Comparison of ENCODE assay signal across 8 cellular contexts in the genomic region with DNA sequence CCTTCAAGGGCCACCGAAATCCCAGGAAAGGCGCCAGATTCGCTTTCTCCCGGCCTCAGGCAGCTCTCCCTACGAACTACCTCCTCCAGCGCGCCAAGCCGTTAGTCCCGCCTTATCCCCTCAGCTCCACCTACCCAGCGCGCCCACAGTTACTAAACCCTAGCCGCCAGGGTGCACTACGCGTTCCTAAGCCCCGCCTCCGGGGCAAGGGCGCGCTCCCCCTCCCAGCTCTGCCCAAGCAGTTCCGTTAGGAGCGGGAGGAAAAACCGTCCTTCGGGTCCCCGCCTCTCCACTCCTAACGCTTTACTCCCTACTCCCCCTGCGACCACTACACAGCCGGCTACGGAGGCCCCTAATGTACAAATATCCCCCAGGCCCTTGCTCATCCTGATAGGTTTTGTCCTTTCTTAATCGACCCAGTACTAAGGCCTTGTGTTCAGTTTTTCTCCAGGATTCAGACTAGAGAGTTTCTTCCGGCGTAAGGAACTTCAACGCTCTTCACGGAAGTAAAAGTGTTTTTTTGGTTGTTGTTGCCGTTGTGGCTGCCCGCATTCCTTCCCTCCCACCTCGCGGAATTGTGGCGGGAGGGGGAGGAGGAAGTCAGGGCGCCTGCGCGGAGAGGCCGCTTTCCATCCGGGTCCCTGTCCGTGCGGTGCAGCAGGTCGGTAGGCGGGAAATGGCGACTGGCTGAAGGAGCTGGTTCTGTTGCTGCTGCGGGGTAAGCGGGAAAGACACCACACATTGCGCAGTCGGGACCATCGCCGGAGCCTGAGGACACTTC.
DNase-seq lines count a peak whose midpoint lies in the region; ATAC-seq lines count a peak whose summit lies in the region.

Gene CTDSPL2, plus strand, starts transcription at position 655 of the 781 bp plus-strand sequence. CDS start 31,386 bp downstream, outside the sequence.

- DNase-seq in Ammon's horn (ENCODE audit: low spot score) (peak; percentile 99), NCI-H446 treated with DMSO at 0.1 percent for 48 hours (lab: John Stamatoyannopoulos, UW) (peak; percentile 97), cerebellar cortex (ENCODE audit: low spot score) (peak; percentile 99), islet precursor cell (peak; percentile 99)
- DNase-seq in stimulated activated CD4-positive, alpha-beta T cell treated with anti-CD3 and anti-CD28 coated beads, Interleukin-12 subunit alpha, Interleukin-12 subunit beta, amount 100 ng/mL, for 48 hours (ENCODE audit: low read depth in 2 of 3, low spot score in 1 of 3): peak; percentile 91 to 95 (median 92)

- ATAC-seq in GM19043 (IDR thresholded peaks at IDR 0.05; ENCODE audit: low read depth, unreplicated experiment): peak; percentile 88
- peak; percentile 79 for ATAC-seq in HG03378 (IDR thresholded peaks at IDR 0.05; ENCODE audit: unreplicated experiment)
- peak; percentile 97 to 99 for ATAC-seq in activated CD4-positive, CD25-positive, alpha-beta regulatory T cell treated with anti-CD3 and anti-CD28 coated beads, Interleukin-2, amount 50 U/mL, for 24 hours

Comparison
In these comparisons a context has a peak if more than half of its experiments do, and no peak if none do; other contexts are left out.
1. Peak in every context shown above with its lines: DNase-seq and ATAC-seq.